Comparison of ENCODE assay signal across 2 cellular contexts in the genomic region with DNA sequence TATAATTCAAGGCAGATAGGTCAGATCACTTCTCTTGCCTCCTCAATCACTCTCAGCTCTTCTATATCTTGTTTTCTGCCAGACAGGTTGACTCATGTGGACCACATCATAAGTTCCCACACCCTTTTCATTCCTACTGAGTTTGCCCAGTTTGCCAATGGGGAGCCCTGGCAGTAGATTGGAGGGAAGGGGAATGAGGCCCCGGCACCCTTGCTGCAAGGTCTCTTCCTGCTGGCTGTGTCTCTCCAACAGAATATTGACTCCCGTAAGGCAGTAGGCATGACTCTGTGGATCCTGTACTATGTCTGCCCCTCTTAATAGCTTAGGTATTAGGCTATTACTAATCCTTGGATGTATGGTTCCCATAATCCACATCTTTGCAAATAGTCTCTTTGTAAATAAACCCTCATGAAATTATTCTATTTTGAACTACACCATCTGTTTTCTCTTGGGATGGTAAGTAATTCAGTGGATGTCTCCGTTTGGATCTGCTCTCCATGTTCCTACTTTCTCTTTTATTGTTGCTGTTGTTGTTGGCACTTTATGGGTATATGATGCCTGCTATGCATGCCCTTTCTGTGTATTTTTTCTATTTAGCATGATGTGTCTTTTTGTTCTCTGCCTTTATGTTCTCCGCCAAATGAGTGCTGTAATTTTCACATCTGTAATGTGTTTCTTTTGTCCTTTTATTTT.
TF ChIP-seq lines count a peak whose summit lies in the region.

No MANE protein-coding gene starts in this region.

TF ChIP-seq in IMR-90, 13 proteins besides CTCF, POLR2A, EP300 and RAD21:
- TF ChIP-seq FOS (IDR thresholded peaks at IDR 0.05; ENCODE audit: low read depth, low read length), result no peak
- TF ChIP-seq MAFK (IDR thresholded peaks at IDR 0.05; ENCODE audit: low read depth, low read length), result no peak
- TF ChIP-seq, protein P1, sequence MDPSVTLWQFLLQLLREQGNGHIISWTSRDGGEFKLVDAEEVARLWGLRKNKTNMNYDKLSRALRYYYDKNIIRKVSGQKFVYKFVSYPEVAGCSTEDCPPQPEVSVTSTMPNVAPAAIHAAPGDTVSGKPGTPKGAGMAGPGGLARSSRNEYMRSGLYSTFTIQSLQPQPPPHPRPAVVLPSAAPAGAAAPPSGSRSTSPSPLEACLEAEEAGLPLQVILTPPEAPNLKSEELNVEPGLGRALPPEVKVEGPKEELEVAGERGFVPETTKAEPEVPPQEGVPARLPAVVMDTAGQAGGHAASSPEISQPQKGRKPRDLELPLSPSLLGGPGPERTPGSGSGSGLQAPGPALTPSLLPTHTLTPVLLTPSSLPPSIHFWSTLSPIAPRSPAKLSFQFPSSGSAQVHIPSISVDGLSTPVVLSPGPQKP (IDR thresholded peaks at IDR 0.05; ENCODE audit: borderline replicate concordance, low read depth, low read length), result no peak
- no peak for TF ChIP-seq RCOR1 (IDR thresholded peaks at IDR 0.05; ENCODE audit: insufficient replicate concordance, low read length)
- no peak for TF ChIP-seq CHD1 (IDR thresholded peaks at IDR 0.05; ENCODE audit: low read depth, low read length)
- TF ChIP-seq, protein P2, sequence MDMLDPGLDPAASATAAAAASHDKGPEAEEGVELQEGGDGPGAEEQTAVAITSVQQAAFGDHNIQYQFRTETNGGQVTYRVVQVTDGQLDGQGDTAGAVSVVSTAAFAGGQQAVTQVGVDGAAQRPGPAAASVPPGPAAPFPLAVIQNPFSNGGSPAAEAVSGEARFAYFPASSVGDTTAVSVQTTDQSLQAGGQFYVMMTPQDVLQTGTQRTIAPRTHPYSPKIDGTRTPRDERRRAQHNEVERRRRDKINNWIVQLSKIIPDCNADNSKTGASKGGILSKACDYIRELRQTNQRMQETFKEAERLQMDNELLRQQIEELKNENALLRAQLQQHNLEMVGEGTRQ (IDR thresholded peaks at IDR 0.05; ENCODE audit: low read depth, low read length), result no peak
- TF ChIP-seq SMC3 (IDR thresholded peaks at IDR 0.05; ENCODE audit: low read depth, low read length), result no peak
- no peak for TF ChIP-seq MXI1 (IDR thresholded peaks at IDR 0.05; ENCODE audit: borderline replicate concordance, low read depth, low read length)
- TF ChIP-seq BHLHE40 (IDR thresholded peaks at IDR 0.05; ENCODE audit: low read depth, low read length), result no peak
- TF ChIP-seq MAZ (IDR thresholded peaks at IDR 0.05; ENCODE audit: borderline replicate concordance, low read depth, low read length), result no peak
- no peak for TF ChIP-seq NFE2L2 (IDR thresholded peaks at IDR 0.05; ENCODE audit: low read depth, low read length)
- no peak for TF ChIP-seq CEBPB (IDR thresholded peaks at IDR 0.05; ENCODE audit: low read depth, low read length)
- no peak for TF ChIP-seq RFX5 (IDR thresholded peaks at IDR 0.05; ENCODE audit: low read depth, low read length)

TF ChIP-seq in GM12891, 5 proteins besides CTCF, POLR2A, EP300 and RAD21:
- TF ChIP-seq POU2F2 (IDR thresholded peaks at IDR 0.05; ENCODE audit: low read depth, low read length), result no peak
- TF ChIP-seq POLR2AphosphoS5 (IDR thresholded peaks at IDR 0.05; ENCODE audit: low read depth, low read length), result no peak
- no peak for TF ChIP-seq PAX5 (IDR thresholded peaks at IDR 0.05; ENCODE audit: insufficient read depth, low read length, severe bottlenecking)
- no peak for TF ChIP-seq TAF1 (IDR thresholded peaks at IDR 0.05; ENCODE audit: low read depth, low read length)
- no peak for TF ChIP-seq SPI1 (IDR thresholded peaks at IDR 0.05; ENCODE audit: low read depth, low read length)
